In the genomic region with DNA sequence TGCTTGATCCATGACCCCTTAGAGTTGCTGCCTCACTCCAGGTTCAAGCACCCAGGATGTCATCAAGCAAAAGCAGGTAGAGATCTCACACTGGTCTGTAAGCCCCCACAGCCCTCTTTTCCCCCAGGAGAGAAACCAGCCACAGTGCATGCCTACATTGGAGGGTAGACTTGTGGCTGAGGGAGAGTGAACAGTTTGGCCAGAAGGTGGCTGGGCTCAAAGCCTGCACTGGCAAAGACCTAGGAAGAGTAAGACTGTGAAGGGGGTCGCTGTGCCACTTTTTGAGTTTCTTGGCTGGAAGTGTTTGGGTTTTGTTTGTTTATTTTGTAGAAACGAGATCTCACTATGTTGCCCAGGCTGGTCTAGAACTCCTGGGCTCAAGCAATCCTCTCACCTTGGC, we compare ENCODE assay signal across 34 cellular contexts. TPM values are rescaled to one million over a fixed set of nuclear protein-coding genes. Genes with fewer than 3 reads are reported as not detected.
"Had no signal": no experiment of that assay in that cellular context is flagged by ENCODE, and none has a peak within 500 bp of the region (broad histone marks: within the 10 kb centered on the region; RNA-seq: fewer than 3 reads in every experiment).

No MANE protein-coding gene starts in this region.

- H3K4me3 ChIP-seq: ascending aorta, SJCRH30, SK-N-MC had no signal

- H3K36me3 ChIP-seq: ascending aorta, SJCRH30 had no signal

- H3K27ac ChIP-seq: ascending aorta, SJCRH30, SK-N-MC had no signal

- H3K4me1 ChIP-seq: ascending aorta had no signal

- DNase-seq: activated CD4-positive, alpha-beta T cell treated with anti-CD3 and anti-CD28 coated beads, Interleukin-2, amount 10 ng/mL, durations not matched to agents 24 days and 14 days; activated CD4-positive, alpha-beta T cell treated with anti-CD3 and anti-CD28 coated beads, Interleukin-2, amount 50 U/mL, for 4 hours; activated CD8-positive, alpha-beta T cell treated with anti-CD3 and anti-CD28 coated beads for 36 hours; activated gamma-delta T cell; activated naive CD4-positive, alpha-beta T cell treated with Interleukin-2 at 50 U/mL for 16 hours; activated naive CD8-positive, alpha-beta T cell treated with anti-CD3 and anti-CD28 coated beads, Interleukin-2, amount 10 ng/mL, durations not matched to agents 7 days and 5 days; activated T-cell treated with anti-CD3 and anti-CD28 coated beads, Interleukin-2, amount 50 U/mL, for 1 hour; activated T-cell treated with anti-CD3 and anti-CD28 coated beads, Interleukin-2, amount 50 U/mL, for 72 hours; amygdala; KG1; NCI-H1092 treated with DMSO at 0.1 percent for 48 hours; NCI-H1417; NCI-H146; NCI-H187; NCI-H2029 treated with DMSO at 0.1 percent for 48 hours; NCI-H226; NCI-H524 treated with DMSO at 0.1 percent for 48 hours; NCI-H748 treated with DMSO at 0.1 percent for 48 hours; NK-92 treated with Interleukin-12 subunit alpha and Interleukin-12 subunit beta, amount 100 ng/mL, for 24 hours; OCI-M1; SHP77; T1000 had no signal

- H3K36me3 Mint-ChIP-seq: activated naive CD4-positive, alpha-beta T cell treated with anti-CD3 and anti-CD28 coated beads, Interleukin-2, amount 50 U/mL, for 24 hours had no signal

- H3K9me3 ChIP-seq: ascending aorta, SJCRH30 had no signal

- H3K4me3 Mint-ChIP-seq: activated CD4-positive, alpha-beta T cell treated with anti-CD3 and anti-CD28 coated beads, Interleukin-2, amount 10 ng/mL, durations not matched to agents 24 days and 14 days; activated CD8-positive, alpha-beta T cell treated with anti-CD3 and anti-CD28 coated beads for 36 hours; activated naive CD4-positive, alpha-beta T cell treated with anti-CD3 and anti-CD28 coated beads, Interleukin-2, amount 50 U/mL, for 24 hours; activated naive CD8-positive, alpha-beta T cell treated with anti-CD3 and anti-CD28 coated beads, Interleukin-2, amount 10 ng/mL, durations not matched to agents 7 days and 5 days; activated T-cell treated with anti-CD3 and anti-CD28 coated beads, Interleukin-2, amount 50 U/mL, for 72 hours had no signal

- H3K27me3 ChIP-seq: ascending aorta, SJCRH30 had no signal

- H3K27ac Mint-ChIP-seq: activated CD4-positive, alpha-beta T cell treated with anti-CD3 and anti-CD28 coated beads, Interleukin-2, amount 10 ng/mL, durations not matched to agents 24 days and 14 days; activated CD8-positive, alpha-beta T cell treated with anti-CD3 and anti-CD28 coated beads for 36 hours; activated naive CD4-positive, alpha-beta T cell treated with anti-CD3 and anti-CD28 coated beads, Interleukin-2, amount 50 U/mL, for 24 hours; activated naive CD8-positive, alpha-beta T cell treated with anti-CD3 and anti-CD28 coated beads, Interleukin-2, amount 10 ng/mL, durations not matched to agents 7 days and 5 days; activated T-cell treated with anti-CD3 and anti-CD28 coated beads, Interleukin-2, amount 50 U/mL, for 72 hours; activated T-helper 2 cell treated with anti-CD3 and anti-CD28 coated beads, Interferon-gamma antibody, Interleukin-2, Interleukin-4, amounts not matched to agents 10 μg/mL and 5 μg/mL and 100 μg/mL, durations not matched to agents 14 hours and 24 hours and 36 hours had no signal

- H3K9me3 Mint-ChIP-seq: activated CD4-positive, alpha-beta T cell treated with anti-CD3 and anti-CD28 coated beads, Interleukin-2, amount 10 ng/mL, durations not matched to agents 24 days and 14 days; activated CD8-positive, alpha-beta T cell treated with anti-CD3 and anti-CD28 coated beads for 36 hours; activated naive CD4-positive, alpha-beta T cell treated with anti-CD3 and anti-CD28 coated beads, Interleukin-2, amount 50 U/mL, for 24 hours; activated naive CD8-positive, alpha-beta T cell treated with anti-CD3 and anti-CD28 coated beads, Interleukin-2, amount 10 ng/mL, durations not matched to agents 7 days and 5 days; activated T-cell treated with anti-CD3 and anti-CD28 coated beads, Interleukin-2, amount 50 U/mL, for 72 hours; activated T-helper 2 cell treated with anti-CD3 and anti-CD28 coated beads, Interferon-gamma antibody, Interleukin-2, Interleukin-4, amounts not matched to agents 10 μg/mL and 5 μg/mL and 100 μg/mL, durations not matched to agents 14 hours and 24 hours and 36 hours had no signal

RNA-seq across cellular contexts. Expression of a gene that starts 28.5 kb away (rescaled TPM):
- total RNA-seq: activated CD4-positive, alpha-beta T cell treated with anti-CD3 and anti-CD28 coated beads, Interleukin-2, amount 10 ng/mL, durations not matched to agents 24 days and 14 days; activated CD8-positive, alpha-beta memory T cell treated with anti-CD3 and anti-CD28 coated beads for 36 hours; activated CD8-positive, alpha-beta T cell treated with anti-CD3 and anti-CD28 coated beads for 36 hours; activated naive CD8-positive, alpha-beta T cell treated with anti-CD3 and anti-CD28 coated beads, Interleukin-2, amount 10 ng/mL, durations not matched to agents 7 days and 5 days; activated T-cell treated with anti-CD3 and anti-CD28 coated beads, Interleukin-2, amount 50 U/mL, for 72 hours; activated T-helper 2 cell treated with anti-CD3 and anti-CD28 coated beads, Interferon-gamma antibody, Interleukin-2, Interleukin-4, amounts not matched to agents 10 μg/mL and 5 μg/mL and 100 μg/mL, durations not matched to agents 14 hours and 24 hours and 36 hours; ascending aorta; cardiac septum; LHCN-M2; M059J; NCI-H460; SJCRH30; T-helper 1 cell treated with Interleukin-12 subunit alpha and Interleukin-12 subunit beta and Interleukin-4 antibody, amounts not matched to agents 30 ng/mL and 1 ng/mL, for 36 hours; T-helper 2 cell treated with Interferon-gamma antibody and Interleukin-4, amounts not matched to agents 100 ng/mL and 5 ng/mL, for 36 hours had no signal

RNA-seq across cellular contexts. Expression of a gene that starts 42.6 kb away (rescaled TPM):
- total RNA-seq: NCI-H460 had no signal
